In genomic region chr17:82821554-82821953, GRCh38 we compare ENCODE assay signal across 23 cellular contexts. TPM values are rescaled to one million over a fixed set of nuclear protein-coding genes. Genes with fewer than 3 reads are reported as not detected.
"Had no signal": no experiment of that assay in that cellular context is flagged by ENCODE, and none has a peak within 500 bp of the region (broad histone marks: within the 10 kb centered on the region; RNA-seq: fewer than 3 reads in every experiment).

No MANE protein-coding gene starts in this region.

- H3K4me2 ChIP-seq: SK-N-SH had no signal

- DNase-seq: KBM-7, MV-4-11, NCI-H1048, NCI-H1105, NCI-H1417, NCI-H1436 treated with DMSO at 0.1 percent for 48 hours, NCI-H1694, NCI-H187 treated with DMSO at 0.1 percent for 48 hours, NCI-H2029 treated with DMSO at 0.1 percent for 48 hours, NCI-H2171 treated with DMSO at 0.1 percent for 48 hours, NCI-H345, NCI-H524 treated with DMSO at 0.1 percent for 48 hours, NCI-H69, NCI-H774, RPMI8226, SIG-M5, SK-N-SH, SW 1271 had no signal

- H3K9ac ChIP-seq: SK-N-SH had no signal

- FAIRE-seq: RCC 7860 had no signal

RNA-seq across cellular contexts. Expression of gene ZNF750, which starts 18.3 kb away (rescaled TPM):
- total RNA-seq: HT1080, LHCN-M2, NCI-H460, SK-MEL-5 had no signal
- polyA plus RNA-seq: SK-N-SH had no signal
